27 cellular contexts compared by ENCODE assay signal in the genomic region with DNA sequence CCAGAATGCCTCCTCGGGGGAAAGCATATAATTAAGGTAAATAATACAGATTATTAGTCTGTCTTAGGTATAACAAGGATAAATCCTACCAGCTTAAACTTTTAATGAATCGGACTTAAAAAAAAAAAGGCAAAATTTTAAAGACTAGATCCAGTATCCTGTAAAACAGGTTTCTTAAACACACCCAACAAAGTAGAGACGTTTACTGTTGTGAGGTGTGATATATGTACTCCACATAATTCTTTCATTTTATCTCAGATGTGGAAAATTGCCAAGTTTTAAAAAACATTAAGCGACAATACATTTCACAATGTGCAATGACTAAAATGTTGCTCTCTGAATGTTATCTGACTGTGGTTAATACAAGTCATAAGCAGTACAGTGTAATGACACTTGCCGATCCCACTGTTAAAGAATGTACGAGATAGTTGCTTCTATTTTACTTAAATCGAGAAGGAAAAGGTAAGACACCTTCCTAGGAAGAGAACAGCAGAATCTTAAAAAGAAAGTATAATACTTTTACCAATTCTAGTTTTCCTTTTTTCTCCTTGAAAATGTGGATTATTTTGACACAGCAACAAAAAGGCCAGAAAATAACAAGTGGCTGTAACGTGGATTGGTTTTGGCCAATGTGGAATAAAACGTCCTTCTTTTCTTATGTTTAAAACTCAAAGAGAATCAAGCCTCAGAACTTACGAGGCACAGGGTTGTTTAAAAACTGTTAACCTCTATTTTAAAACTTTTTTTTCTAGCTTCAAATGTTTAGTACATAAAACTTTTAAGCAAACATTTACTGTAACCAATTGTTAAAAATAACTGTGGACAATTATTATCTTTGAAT. TPM values are rescaled to one million over a fixed set of nuclear protein-coding genes. Genes with fewer than 3 reads are reported as not detected.
DNase-seq lines count a peak whose midpoint lies in the region.
"Had no signal": no experiment of that assay in that cellular context is flagged by ENCODE, and none has a peak within 500 bp of the region (broad histone marks: within the 10 kb centered on the region; RNA-seq: fewer than 3 reads in every experiment).

No MANE protein-coding gene starts in this region.

- POLR2A ChIA-PET in activated CD4-positive, alpha-beta memory T cell treated with anti-CD3 and anti-CD28 coated beads for 36 hours (lab: Charles Lee): no interaction called here

- H3K4me1 Mint-ChIP-seq in activated naive CD4-positive, alpha-beta T cell treated with anti-CD3 and anti-CD28 coated beads, Interleukin-2, amount 50 U/mL, for 24 hours: no peaks in the 10 kb centered on the region
- H3K4me1 Mint-ChIP-seq in activated naive CD4-positive, alpha-beta T cell treated with anti-CD3 and anti-CD28 coated beads, Interleukin-2, amount 10 ng/mL, durations not matched to agents 7 days and 5 days: peaks cover 4% of the 10 kb centered on the region
- no peaks in the 10 kb centered on the region for H3K4me1 Mint-ChIP-seq in activated CD4-positive, alpha-beta memory T cell treated with anti-CD3 and anti-CD28 coated beads for 36 hours (ENCODE audit: low read depth)
- H3K4me1 Mint-ChIP-seq: activated T-helper 17 cell treated with anti-CD3 and anti-CD28 coated beads, Interleukin-2, amount 50 U/mL, for 72 hours had no signal

- H3K36me3 Mint-ChIP-seq in activated naive CD4-positive, alpha-beta T cell treated with anti-CD3 and anti-CD28 coated beads, Interleukin-2, amount 50 U/mL, for 24 hours: peaks cover 12% of the 10 kb centered on the region
- peaks cover 21% of the 10 kb centered on the region for H3K36me3 Mint-ChIP-seq in activated naive CD4-positive, alpha-beta T cell treated with anti-CD3 and anti-CD28 coated beads, Interleukin-2, amount 10 ng/mL, durations not matched to agents 7 days and 5 days
- peaks cover 35% of the 10 kb centered on the region for H3K36me3 Mint-ChIP-seq in activated CD4-positive, alpha-beta memory T cell treated with anti-CD3 and anti-CD28 coated beads for 36 hours

- peak overlapping the region; percentile 49 for H3K27ac ChIP-seq in cingulate gyrus (ENCODE audit: low read depth, low read length)
- peak overlapping the region; percentile 18 for H3K27ac ChIP-seq in layer of hippocampus (ENCODE audit: low read depth, low read length)
- H3K27ac ChIP-seq: HL-60, tibial nerve had no signal

- H3K27me3 Mint-ChIP-seq in activated naive CD4-positive, alpha-beta T cell treated with anti-CD3 and anti-CD28 coated beads, Interleukin-2, amount 50 U/mL, for 24 hours: no peaks in the 10 kb centered on the region
- H3K27me3 Mint-ChIP-seq in activated naive CD4-positive, alpha-beta T cell treated with anti-CD3 and anti-CD28 coated beads, Interleukin-2, amount 10 ng/mL, durations not matched to agents 7 days and 5 days: no peaks in the 10 kb centered on the region
- no peaks in the 10 kb centered on the region for H3K27me3 Mint-ChIP-seq in activated CD4-positive, alpha-beta memory T cell treated with anti-CD3 and anti-CD28 coated beads for 36 hours
- H3K27me3 Mint-ChIP-seq: activated CD4-positive, alpha-beta T cell treated with anti-CD3 and anti-CD28 coated beads, Interleukin-2, amount 10 ng/mL, durations not matched to agents 24 days and 14 days; activated CD8-positive, alpha-beta memory T cell treated with anti-CD3 and anti-CD28 coated beads, Interleukin-2, amount 10 ng/mL, durations not matched to agents 7 days and 5 days; activated naive CD8-positive, alpha-beta T cell; activated T-helper 17 cell treated with anti-CD3 and anti-CD28 coated beads, Interleukin-2, amount 50 U/mL, for 72 hours; stimulated activated naive CD8-positive, alpha-beta T cell treated with anti-CD3 and anti-CD28 coated beads, Interleukin-15, Interleukin-2, amounts not matched to agents 100 ng/mL and 50 ng/mL, for 24 hours; T-helper 17 cell had no signal

- peak overlapping the region; percentile 51 for H3K27ac Mint-ChIP-seq in activated naive CD4-positive, alpha-beta T cell treated with anti-CD3 and anti-CD28 coated beads, Interleukin-2, amount 50 U/mL, for 24 hours
- no peak overlapping the region for H3K27ac Mint-ChIP-seq in activated naive CD4-positive, alpha-beta T cell treated with anti-CD3 and anti-CD28 coated beads, Interleukin-2, amount 10 ng/mL, durations not matched to agents 7 days and 5 days
- no peak overlapping the region for H3K27ac Mint-ChIP-seq in activated CD4-positive, alpha-beta memory T cell treated with anti-CD3 and anti-CD28 coated beads for 36 hours
- H3K27ac Mint-ChIP-seq: activated CD4-positive, alpha-beta T cell treated with anti-CD3 and anti-CD28 coated beads, Interleukin-2, amount 10 ng/mL, durations not matched to agents 24 days and 14 days; activated CD8-positive, alpha-beta memory T cell treated with anti-CD3 and anti-CD28 coated beads, Interleukin-2, amount 10 ng/mL, durations not matched to agents 7 days and 5 days; activated naive CD8-positive, alpha-beta T cell; stimulated activated naive CD8-positive, alpha-beta T cell treated with anti-CD3 and anti-CD28 coated beads, Interleukin-15, Interleukin-2, amounts not matched to agents 100 ng/mL and 50 ng/mL, for 24 hours had no signal

- no peaks in the 10 kb centered on the region for H3K27me3 ChIP-seq in layer of hippocampus (ENCODE audit: control insufficient read depth, insufficient read depth, low read length)
- H3K27me3 ChIP-seq: ascending aorta, BE2C, tibial nerve had no signal

- H3K4me3 Mint-ChIP-seq in activated naive CD4-positive, alpha-beta T cell treated with anti-CD3 and anti-CD28 coated beads, Interleukin-2, amount 50 U/mL, for 24 hours: no peak overlapping the region
- H3K4me3 Mint-ChIP-seq in activated naive CD4-positive, alpha-beta T cell treated with anti-CD3 and anti-CD28 coated beads, Interleukin-2, amount 10 ng/mL, durations not matched to agents 7 days and 5 days: no peak overlapping the region
- H3K4me3 Mint-ChIP-seq in activated CD4-positive, alpha-beta memory T cell treated with anti-CD3 and anti-CD28 coated beads for 36 hours: no peak overlapping the region
- H3K4me3 Mint-ChIP-seq: activated CD4-positive, alpha-beta T cell treated with anti-CD3 and anti-CD28 coated beads, Interleukin-2, amount 10 ng/mL, durations not matched to agents 24 days and 14 days; activated CD8-positive, alpha-beta memory T cell treated with anti-CD3 and anti-CD28 coated beads, Interleukin-2, amount 10 ng/mL, durations not matched to agents 7 days and 5 days; activated naive CD8-positive, alpha-beta T cell; activated T-helper 17 cell treated with anti-CD3 and anti-CD28 coated beads, Interleukin-2, amount 50 U/mL, for 72 hours; stimulated activated naive CD8-positive, alpha-beta T cell treated with anti-CD3 and anti-CD28 coated beads, Interleukin-15, Interleukin-2, amounts not matched to agents 100 ng/mL and 50 ng/mL, for 24 hours had no signal

- CTCF ChIA-PET in activated naive CD4-positive, alpha-beta T cell treated with anti-CD3 and anti-CD28 coated beads, Interleukin-2, amount 10 ng/mL, durations not matched to agents 7 days and 5 days (lab: Charles Lee): interaction anchor here (1.1 kb wide), 1 partner anchor 10 kb away, joined by 4 read pairs; no protein-coding TSS in a partner anchor
- CTCF ChIA-PET in activated CD4-positive, alpha-beta memory T cell treated with anti-CD3 and anti-CD28 coated beads for 36 hours (lab: Charles Lee): no interaction called here

- intact Hi-C loops in activated CD4-positive, alpha-beta memory T cell treated with anti-CD3 and anti-CD28 coated beads for 36 hours (cut with micrococcal nuclease): no loop called here

- no peaks in the 10 kb centered on the region for H3K9me3 Mint-ChIP-seq in activated naive CD4-positive, alpha-beta T cell treated with anti-CD3 and anti-CD28 coated beads, Interleukin-2, amount 50 U/mL, for 24 hours
- H3K9me3 Mint-ChIP-seq in activated naive CD4-positive, alpha-beta T cell treated with anti-CD3 and anti-CD28 coated beads, Interleukin-2, amount 10 ng/mL, durations not matched to agents 7 days and 5 days: no peaks in the 10 kb centered on the region
- no peaks in the 10 kb centered on the region for H3K9me3 Mint-ChIP-seq in activated CD4-positive, alpha-beta memory T cell treated with anti-CD3 and anti-CD28 coated beads for 36 hours
- H3K9me3 Mint-ChIP-seq: activated CD4-positive, alpha-beta T cell treated with anti-CD3 and anti-CD28 coated beads, Interleukin-2, amount 10 ng/mL, durations not matched to agents 24 days and 14 days; activated T-helper 17 cell treated with anti-CD3 and anti-CD28 coated beads, Interleukin-2, amount 50 U/mL, for 72 hours; stimulated activated naive CD8-positive, alpha-beta T cell treated with anti-CD3 and anti-CD28 coated beads, Interleukin-15, Interleukin-2, amounts not matched to agents 100 ng/mL and 50 ng/mL, for 24 hours had no signal

- no peak for DNase-seq in activated naive CD4-positive, alpha-beta T cell treated with anti-CD3 and anti-CD28 coated beads, Interleukin-2, amount 10 ng/mL, durations not matched to agents 7 days and 5 days
- DNase-seq in SW 1271 (lab: John Stamatoyannopoulos, UW): no peak
- no peak for DNase-seq in activated CD4-positive, alpha-beta T cell treated with anti-CD3 and anti-CD28 coated beads for 48 hours
- DNase-seq in activated CD4-positive, alpha-beta memory T cell treated with anti-CD3 and anti-CD28 coated beads for 36 hours: no peak
- DNase-seq in EL: no peak
- DNase-seq: activated CD8-positive, alpha-beta memory T cell treated with anti-CD3 and anti-CD28 coated beads, Interleukin-2, amount 10 ng/mL, durations not matched to agents 7 days and 5 days; BE2C; COR-L47; DMS79 treated with DMSO at 0.1 percent for 48 hours; NCI-H1048; NCI-H1694 treated with DMSO at 0.1 percent for 48 hours; NCI-H2171 treated with DMSO at 0.1 percent for 48 hours; NCI-H526 treated with DMSO at 0.1 percent for 48 hours; posterior cingulate gyrus; RPMI8226; stimulated activated CD4-positive, alpha-beta T cell treated with anti-CD3 and anti-CD28 coated beads, Interleukin-15, amount 100 ng/mL, for 24 hours; T-helper 17 cell had no signal

RNA-seq across cellular contexts. Expression of a gene that starts 51.5 kb away (rescaled TPM):
- 10 to 100 TPM; 56.0 to 58.7 TPM for total RNA-seq in activated CD4-positive, alpha-beta memory T cell treated with anti-CD3 and anti-CD28 coated beads for 36 hours
